ENCODE assay signal across 21 cellular contexts in the genomic region with DNA sequence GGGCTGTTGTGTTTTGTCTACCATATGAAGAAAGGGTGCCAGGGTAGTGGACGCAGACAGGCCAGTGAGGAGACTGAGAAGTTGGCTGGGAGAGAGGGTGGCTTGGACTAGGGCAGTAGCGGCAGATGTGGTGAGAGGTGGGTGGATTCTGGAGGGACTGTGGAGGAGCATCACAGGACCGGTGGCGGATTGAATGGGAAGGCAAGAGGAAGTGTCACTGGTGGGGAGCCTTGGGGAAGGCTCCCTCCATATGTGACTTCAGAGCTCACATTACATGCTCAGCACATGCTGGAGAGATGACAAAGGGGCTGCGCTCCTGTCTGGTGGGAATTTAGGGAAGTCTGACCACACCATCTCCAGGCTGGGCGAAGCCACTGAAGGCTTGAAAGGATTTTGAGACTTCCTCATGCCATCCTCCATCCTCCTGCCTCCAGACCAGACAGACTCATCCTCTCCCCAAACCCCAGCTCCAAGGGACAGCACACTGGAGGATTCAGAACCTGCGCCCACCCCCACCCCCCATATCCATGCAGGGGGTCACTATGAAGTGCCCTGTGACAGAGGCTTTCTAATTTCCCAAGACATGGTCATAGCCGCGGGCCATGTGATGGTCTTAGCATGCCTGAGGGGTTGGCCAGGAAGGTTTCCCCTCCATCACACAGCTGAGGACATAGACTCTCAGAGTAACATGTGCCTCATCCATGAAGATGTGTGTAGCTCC.
A peak's percentile ranks its signal among the peaks of the same experiment; 100 is the strongest.
DNase-seq lines count a peak whose midpoint lies in the region; ATAC-seq, FAIRE-seq and TF ChIP-seq lines count a peak whose summit lies in the region.
"Had no signal": no experiment of that assay in that cellular context is flagged by ENCODE, and none has a peak within 500 bp of the region (broad histone marks: within the 10 kb centered on the region; RNA-seq: fewer than 3 reads in every experiment).

No MANE protein-coding gene starts in this region.

- DNase-seq in K562 (ENCODE audit: extremely low read depth in 1 of 4, low spot score in 3 of 4) (no peak), islet precursor cell (peak; percentile 41), osteocyte (ENCODE audit: extremely low spot score, unreplicated experiment) (peak; percentile 56), T-helper 9 cell (no peak), SJCRH30 (no peak), middle frontal gyrus (ENCODE audit: extremely low spot score, low spot score) (no peak)
- DNase-seq: ACHN; C1 segment of cervical spinal cord; CD8-positive, alpha-beta memory T cell; DMS79; NCI-H1417; NCI-H187 treated with DMSO at 0.1 percent for 48 hours; NCI-H226; NCI-H524; NCI-H82 had no signal

- H3K27ac Mint-ChIP-seq in osteocyte (ENCODE audit: unreplicated experiment), result no peak overlapping the region
- H3K27ac Mint-ChIP-seq: CD8-positive, alpha-beta memory T cell had no signal

- TF ChIP-seq EP300 in K562 (IDR thresholded peaks at IDR 0.05; ENCODE audit: low read length), result no peak

- no peaks in the 10 kb centered on the region for H3K36me3 ChIP-seq in K562 (ENCODE audit: control insufficient read depth, insufficient read depth, low read length)
- H3K36me3 ChIP-seq in SJCRH30, result no peaks in the 10 kb centered on the region
- H3K36me3 ChIP-seq: SJSA1 had no signal

- TF ChIP-seq CTCF in K562 (IDR thresholded peaks at IDR 0.05 in 2 of 3, conservative IDR thresholded peaks at IDR 0.05 in 1 of 3; ENCODE audit: insufficient read depth in 2 of 3, low read depth in 1 of 3, low read length in 3 of 3) (no peak), osteocyte (IDR thresholded peaks at IDR 0.05) (no peak)

- peaks cover 34% of the 10 kb centered on the region for H3K27me3 Mint-ChIP-seq in osteocyte (ENCODE audit: unreplicated experiment)

- H3K27me3 ChIP-seq in K562 (ENCODE audit: control insufficient read depth in 2 of 2, insufficient read depth in 2 of 2, low read length in 2 of 2) (peaks cover 26 to 45% of the 10 kb centered on the region in 2 experiments), SJCRH30 (peaks cover 7% of the 10 kb centered on the region; the same call in 1 of the 2 replicates)

- no peak overlapping the region for H2AFZ ChIP-seq in K562 (ENCODE audit: low read depth, low read length)

- H3K4me3 ChIP-seq in K562 (no peak overlapping the region), SJCRH30 (no peak overlapping the region)
- H3K4me3 ChIP-seq: SJSA1 had no signal

- H4K20me1 ChIP-seq in K562 (replicated peaks; ENCODE audit: control insufficient read depth, insufficient read depth, low read length), result no peaks in the 10 kb centered on the region

- H3K27ac ChIP-seq in K562 (ENCODE audit: extremely low read depth, low read depth, low read length) (no peak overlapping the region), SJCRH30 (no peak overlapping the region)
- H3K27ac ChIP-seq: KMS-11, SJSA1 had no signal

- ATAC-seq in K562, result no peak
- ATAC-seq in GM21360 (IDR thresholded peaks at IDR 0.05; ENCODE audit: unreplicated experiment), result no peak
- ATAC-seq: HepG2 had no signal

- peaks cover 3% of the 10 kb centered on the region for H3K9me1 ChIP-seq in K562 (ENCODE audit: control insufficient read depth, insufficient read depth, low read length)

- intact Hi-C loops in K562 (cut with micrococcal nuclease), result no loop called here

- no peaks in the 10 kb centered on the region for H3K4me1 Mint-ChIP-seq in osteocyte (ENCODE audit: unreplicated experiment)
- H3K4me1 Mint-ChIP-seq: CD8-positive, alpha-beta memory T cell had no signal

- no peak for FAIRE-seq in K562 (lab: Jason Lieb, UNC)
- FAIRE-seq: GM12892, GM18507, HepG2 had no signal

- H3K4me3 Mint-ChIP-seq in osteocyte (ENCODE audit: unreplicated experiment), result no peak overlapping the region
- H3K4me3 Mint-ChIP-seq: CD8-positive, alpha-beta memory T cell had no signal

- no peak for TF ChIP-seq RAD21 in K562 (CRISPR knock-in tag; conservative IDR thresholded peaks at IDR 0.05 in 1 of 2, IDR thresholded peaks at IDR 0.05 in 1 of 2)

- no peak overlapping the region for H3K9ac ChIP-seq in K562 (ENCODE audit: insufficient read depth in 1 of 2, low read depth in 2 of 2, low read length in 2 of 2)
- H3K9ac ChIP-seq: KMS-11 had no signal

- CTCF ChIA-PET in K562 (lab: Yijun Ruan, JAX; ENCODE audit: low intra/inter-chr PET ratio), result no interaction called here

- H3K9me3 ChIP-seq in K562 (replicated peaks; ENCODE audit: control insufficient read depth, insufficient read depth, low read depth, low read length), result no peaks in the 10 kb centered on the region
- no peaks in the 10 kb centered on the region for H3K9me3 ChIP-seq in SJCRH30 (replicated peaks)
- H3K9me3 ChIP-seq: SJSA1 had no signal

- no TSS peak for BruUV-seq in K562 (replicated peaks; lab: Mats Ljungman, UMichigan)

- TF ChIP-seq POLR2A in K562 (conservative IDR thresholded peaks at IDR 0.05), result no peak

- no peak overlapping the region for H3K4me2 ChIP-seq in K562 (ENCODE audit: insufficient read depth, low read length)
- H3K4me2 ChIP-seq: KMS-11 had no signal

- POLR2A ChIA-PET in K562 (lab: Yijun Ruan, JAX), result interaction anchor here (0.6 kb wide), 1 partner anchor 372 kb away, joined by 3 read pairs; no protein-coding TSS in a partner anchor

- no peaks in the 10 kb centered on the region for H3K9me3 Mint-ChIP-seq in osteocyte (ENCODE audit: unreplicated experiment)

- in situ Hi-C loops in K562 (cut with MboI), result no loop called here

- H3K4me1 ChIP-seq in K562 (replicated peaks in 1 of 2; ENCODE audit: control insufficient read depth in 2 of 2, insufficient read depth in 2 of 2, low read length in 2 of 2) (peaks cover 20% of the 10 kb centered on the region in 2 experiments), SJCRH30 (no peaks in the 10 kb centered on the region)
- H3K4me1 ChIP-seq: SJSA1 had no signal

- no peaks in the 10 kb centered on the region for H3K36me3 Mint-ChIP-seq in osteocyte (ENCODE audit: unreplicated experiment)

- WGBS in K562 (ENCODE audit: insufficient coverage, low coverage, missing lambda C conversion rate), result 7% methylated on average over 9 of the region's 9 CpGs

- H3K79me2 ChIP-seq in K562 (ENCODE audit: control insufficient read depth, insufficient read depth, low read length), result no peaks in the 10 kb centered on the region

TF ChIP-seq in K562, 482 proteins besides CTCF, POLR2A, EP300 and RAD21:
- peak; percentile 11; the same call in 1 of the 2 replicates for TF ChIP-seq SPI1 (IDR thresholded peaks at IDR 0.05; ENCODE audit: borderline replicate concordance, low read depth, low read length)
- TF ChIP-seq, protein P1, sequence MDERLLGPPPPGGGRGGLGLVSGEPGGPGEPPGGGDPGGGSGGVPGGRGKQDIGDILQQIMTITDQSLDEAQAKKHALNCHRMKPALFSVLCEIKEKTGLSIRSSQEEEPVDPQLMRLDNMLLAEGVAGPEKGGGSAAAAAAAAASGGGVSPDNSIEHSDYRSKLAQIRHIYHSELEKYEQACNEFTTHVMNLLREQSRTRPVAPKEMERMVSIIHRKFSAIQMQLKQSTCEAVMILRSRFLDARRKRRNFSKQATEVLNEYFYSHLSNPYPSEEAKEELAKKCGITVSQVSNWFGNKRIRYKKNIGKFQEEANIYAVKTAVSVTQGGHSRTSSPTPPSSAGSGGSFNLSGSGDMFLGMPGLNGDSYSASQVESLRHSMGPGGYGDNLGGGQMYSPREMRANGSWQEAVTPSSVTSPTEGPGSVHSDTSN (CRISPR knock-in tag; IDR thresholded peaks at IDR 0.05; ENCODE audit: low read depth), result no peak
- TF ChIP-seq, protein P1 (tag; conservative IDR thresholded peaks at IDR 0.05; ENCODE audit: low read depth), result no peak

Comparison
In these comparisons a context has a peak if more than half of its experiments do, and no peak if none do; other contexts are left out.
1. DNase-seq: peak in islet precursor cell (single experiment) and osteocyte (single experiment); none in K562 (0 of 4), T-helper 9 cell (single experiment), SJCRH30 (0 of 2) and middle frontal gyrus (single experiment).